ENCODE assay signal across 8 cellular contexts in the genomic region with DNA sequence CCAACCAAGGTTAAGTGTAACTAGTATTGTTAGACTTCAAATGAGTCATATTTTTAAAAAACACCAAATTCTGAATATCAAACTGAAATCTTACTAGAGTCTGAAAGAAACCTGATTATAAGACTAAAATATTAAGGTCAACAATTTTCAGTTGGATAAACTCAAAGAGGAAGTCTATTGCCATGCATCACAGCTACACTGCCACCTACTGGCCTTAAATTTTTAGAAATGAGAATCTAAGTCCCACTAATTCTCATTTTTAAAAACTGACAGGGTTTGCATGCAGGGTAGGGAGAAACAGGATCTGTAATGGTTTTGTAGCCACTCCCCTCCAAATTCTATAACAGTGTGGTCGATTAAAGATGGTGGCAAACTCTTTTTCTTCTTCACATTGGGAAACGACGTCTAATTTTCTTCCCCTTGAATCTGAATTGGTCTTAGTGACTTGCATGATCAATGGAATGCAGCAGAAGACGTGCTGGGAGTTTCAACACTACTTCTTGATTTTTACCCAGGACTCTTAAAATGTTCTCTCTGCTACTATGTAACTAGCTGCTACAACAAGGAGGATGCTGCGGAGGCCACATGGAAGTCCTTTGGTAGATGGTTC.
DNase-seq lines count a peak whose midpoint lies in the region; ATAC-seq and TF ChIP-seq lines count a peak whose summit lies in the region.

No MANE protein-coding gene starts in this region.

- H3K27ac ChIP-seq in brain microvascular endothelial cell = no peak overlapping the region

- DNase-seq in DMS153 treated with DMSO at 0.1 percent for 48 hours (lab: John Stamatoyannopoulos, UW; ENCODE audit: unreplicated experiment) (peak; percentile 26), GM20000 (ENCODE audit: low spot score) (peak; percentile 25), NCI-H1694 (lab: John Stamatoyannopoulos, UW) (peak; percentile 28), brain microvascular endothelial cell (no peak), myocyte (ENCODE audit: low read depth) (peak; percentile 46), NCI-H128 (lab: John Stamatoyannopoulos, UW; ENCODE audit: unreplicated experiment) (no peak)
- DNase-seq in activated naive CD8-positive, alpha-beta T cell treated with anti-CD3 and anti-CD28 coated beads for 36 hours = no peak

- no peak for ATAC-seq in GM19328 (IDR thresholded peaks at IDR 0.05; ENCODE audit: unreplicated experiment)

- in situ Hi-C loops in brain microvascular endothelial cell (cut with HindIII; ENCODE audit: low pct_ligation_motif_present, low sequenced_read_pairs) = no loop called here

- peaks cover 15% of the 10 kb centered on the region for H3K27me3 Mint-ChIP-seq in activated naive CD8-positive, alpha-beta T cell treated with anti-CD3 and anti-CD28 coated beads for 36 hours

- H3K27me3 ChIP-seq in brain microvascular endothelial cell (replicated peaks) = no peaks in the 10 kb centered on the region

- no peaks in the 10 kb centered on the region for H3K36me3 ChIP-seq in brain microvascular endothelial cell (replicated peaks)

- H3K36me3 Mint-ChIP-seq in activated naive CD8-positive, alpha-beta T cell treated with anti-CD3 and anti-CD28 coated beads for 36 hours = no peaks in the 10 kb centered on the region

- H3K4me3 Mint-ChIP-seq in activated naive CD8-positive, alpha-beta T cell treated with anti-CD3 and anti-CD28 coated beads for 36 hours = no peak overlapping the region

- no peak overlapping the region for H3K4me3 ChIP-seq in brain microvascular endothelial cell (ENCODE audit: low read depth, low read length)

- H3K4me1 Mint-ChIP-seq in activated naive CD8-positive, alpha-beta T cell treated with anti-CD3 and anti-CD28 coated beads for 36 hours = no peaks in the 10 kb centered on the region

- TF ChIP-seq CTCF in GM20000 (IDR thresholded peaks at IDR 0.05; ENCODE audit: extremely low read depth, missing control alignments) (peak; percentile 16), brain microvascular endothelial cell (IDR thresholded peaks at IDR 0.05; ENCODE audit: low read depth, low read length, missing control alignments) (peak; percentile 68)

- no peaks in the 10 kb centered on the region for H3K9me3 Mint-ChIP-seq in activated naive CD8-positive, alpha-beta T cell treated with anti-CD3 and anti-CD28 coated beads for 36 hours

- H3K27ac Mint-ChIP-seq in activated naive CD8-positive, alpha-beta T cell treated with anti-CD3 and anti-CD28 coated beads for 36 hours = no peak overlapping the region

Comparison
In these comparisons a context has a peak if more than half of its experiments do, and no peak if none do; other contexts are left out.
1. DNase-seq: peak in DMS153 treated with DMSO at 0.1 percent for 48 hours (single experiment), GM20000 (single experiment), NCI-H1694 (single experiment) and myocyte (single experiment); none in brain microvascular endothelial cell (single experiment), activated naive CD8-positive, alpha-beta T cell treated with anti-CD3 and anti-CD28 coated beads for 36 hours (single experiment) and NCI-H128 (single experiment).